Comparison of ENCODE assay signal across 14 cellular contexts in genomic region chr6:111423055-111423633, GRCh38. TPM values are rescaled to one million over a fixed set of nuclear protein-coding genes. Genes with fewer than 3 reads are reported as not detected.
DNase-seq lines count a peak whose midpoint lies in the region; ATAC-seq and TF ChIP-seq lines count a peak whose summit lies in the region.
"Had no signal": no experiment of that assay in that cellular context is flagged by ENCODE, and none has a peak within 500 bp of the region (broad histone marks: within the 10 kb centered on the region; RNA-seq: fewer than 3 reads in every experiment).

No MANE protein-coding gene starts in this region.

- peaks cover 36% of the 10 kb centered on the region for H3K36me3 Mint-ChIP-seq in nephron progenitor cell (ENCODE audit: low read depth)

- H3K9me3 ChIP-seq in DND-41 (ENCODE audit: insufficient read depth, low read length, severe bottlenecking) = no peaks in the 10 kb centered on the region

- no peak overlapping the region for H2AFZ ChIP-seq in DND-41 (ENCODE audit: low read depth, low read length)

- peaks cover 34% of the 10 kb centered on the region for H3K4me1 ChIP-seq in DND-41 (ENCODE audit: insufficient read depth, low read length)

- H3K9ac ChIP-seq in DND-41 (ENCODE audit: low read depth, low read length) = no peak overlapping the region

- peak overlapping the region; percentile 27 for H3K27ac Mint-ChIP-seq in nephron progenitor cell

- peaks cover 97% of the 10 kb centered on the region for H3K79me2 ChIP-seq in DND-41 (ENCODE audit: insufficient read depth, low read length)

- peaks cover 32% of the 10 kb centered on the region for H3K9me3 Mint-ChIP-seq in nephron progenitor cell

- no peaks in the 10 kb centered on the region for H3K36me3 ChIP-seq in DND-41 (ENCODE audit: insufficient read depth, low read length)
- H3K36me3 ChIP-seq: cardiac muscle cell had no signal

- peaks cover 15% of the 10 kb centered on the region for H3K4me1 Mint-ChIP-seq in nephron progenitor cell

- TF ChIP-seq CTCF in DND-41 (IDR thresholded peaks at IDR 0.05; ENCODE audit: borderline replicate concordance, extremely low read depth, low read length, poor library complexity, severe bottlenecking) = no peak
- TF ChIP-seq CTCF in nephron progenitor cell (IDR thresholded peaks at IDR 0.05) = no peak

- no peak overlapping the region for H3K4me3 ChIP-seq in DND-41 (ENCODE audit: low read depth in 1 of 2, low read length in 2 of 2)
- H3K4me3 ChIP-seq: cardiac muscle cell had no signal

- peaks cover 36% of the 10 kb centered on the region; the same call in 1 of the 2 replicates for H4K20me1 ChIP-seq in DND-41 (ENCODE audit: insufficient read depth, low read length)

- no peak overlapping the region for H3K4me2 ChIP-seq in DND-41 (ENCODE audit: insufficient read depth, low read length)

- H3K27me3 Mint-ChIP-seq in nephron progenitor cell (ENCODE audit: low read depth, poor library complexity) = no peaks in the 10 kb centered on the region

- ATAC-seq in DND-41 (ENCODE audit: insufficient read depth, low read depth) = no peak
- ATAC-seq: Right ventricle myocardium inferior had no signal

- no peak overlapping the region for H3K4me3 Mint-ChIP-seq in nephron progenitor cell

- no peaks in the 10 kb centered on the region for H3K27me3 ChIP-seq in DND-41 (ENCODE audit: insufficient read depth, low read length, poor library complexity)
- H3K27me3 ChIP-seq: cardiac muscle cell had no signal

- peak overlapping the region; percentile 32 for H3K27ac ChIP-seq in DND-41 (ENCODE audit: low read length)
- H3K27ac ChIP-seq: cardiac muscle cell had no signal

- DNase-seq in DND-41 (no peak), HT1080 (ENCODE audit: low read depth) (peak; percentile 61), amniotic epithelial cell (ENCODE audit: low read depth) (peak; percentile 26), nephron progenitor cell (no peak), NCI-H146 treated with DMSO at 0.1 percent for 48 hours (lab: John Stamatoyannopoulos, UW; ENCODE audit: unreplicated experiment) (no peak), RPMI8226 (no peak), superior temporal gyrus (ENCODE audit: extremely low spot score) (no peak), inferior parietal cortex (ENCODE audit: extremely low spot score) (no peak)
- DNase-seq: C1 segment of cervical spinal cord; posterior cingulate gyrus; stimulated activated CD4-positive, alpha-beta T cell treated with anti-CD3 and anti-CD28 coated beads, Interleukin-2, amount 100 ng/mL, for 48 hours; substantia nigra had no signal

RNA-seq across cellular contexts. Expression of gene REV3L, which starts 59.9 kb away (rescaled TPM):
- total RNA-seq in HT1080 (2014; rRNA removed; shearing (Covaris generic)) = 13.0 and 13.5 TPM in 2 replicates
- 10.5 and 12.4 TPM in 2 replicates for polyA plus RNA-seq in HT1080 (2015; cell fraction: cytosol; rRNA removed)
- polyA plus RNA-seq in HT1080 (2015; cell fraction: nucleus; rRNA removed) = 17.9 and 18.3 TPM in 2 replicates

Comparison
In these comparisons a context has a peak if more than half of its experiments do, and no peak if none do; other contexts are left out.
1. DNase-seq: peak in HT1080 (single experiment) and amniotic epithelial cell (single experiment); none in DND-41 (single experiment), nephron progenitor cell (single experiment), NCI-H146 treated with DMSO at 0.1 percent for 48 hours (single experiment), RPMI8226 (single experiment), superior temporal gyrus (single experiment) and inferior parietal cortex (single experiment).